ENCODE assay signal across 11 cellular contexts in genomic region chr2:205210494-205210893, GRCh38.
"Had no signal": no experiment of that assay in that cellular context is flagged by ENCODE, and none has a peak within 500 bp of the region (broad histone marks: within the 10 kb centered on the region; RNA-seq: fewer than 3 reads in every experiment).

No MANE protein-coding gene starts in this region.

- H3K9me3 ChIP-seq: HAP-1 had no signal

- H3K9me3 Mint-ChIP-seq: HFFc6 had no signal

- ATAC-seq: GM23338, HCT116 had no signal

- H3K9ac ChIP-seq: GM23248 had no signal

- H3K36me3 ChIP-seq: HAP-1 had no signal

- FAIRE-seq: H1, H54 had no signal

- H3K4me3 Mint-ChIP-seq: GM23338, H9, HFFc6 had no signal

- H3K4me3 ChIP-seq: GM23248, GM23338, HAP-1 had no signal

- H3K27ac Mint-ChIP-seq: GM23338, H9, HFFc6 had no signal

- DNase-seq: GM23248, GOT3, H7, H9, HCEC 1CT, HFFc6 had no signal

- H3K4me2 ChIP-seq: GM23338 had no signal

- H3K27ac ChIP-seq: GM23248 had no signal

- H2AFZ ChIP-seq: GM23248, GM23338 had no signal
